In genomic region chr4:148112231-148112982, GRCh38 we compare ENCODE assay signal across 11 cellular contexts.
A peak's percentile ranks its signal among the peaks of the same experiment; 100 is the strongest.
DNase-seq lines count a peak whose midpoint lies in the region; ATAC-seq, FAIRE-seq and TF ChIP-seq lines count a peak whose summit lies in the region.
"Had no signal": no experiment of that assay in that cellular context is flagged by ENCODE, and none has a peak within 500 bp of the region (broad histone marks: within the 10 kb centered on the region; RNA-seq: fewer than 3 reads in every experiment).

No MANE protein-coding gene starts in this region.

- no peak overlapping the region for H3K4me2 ChIP-seq in DND-41 (ENCODE audit: insufficient read depth, low read length)

- no peaks in the 10 kb centered on the region for H4K20me1 ChIP-seq in DND-41 (ENCODE audit: insufficient read depth, low read length)

- CTCF ChIA-PET in naive thymus-derived CD4-positive, alpha-beta T cell (lab: Charles Lee), result no interaction called here

- ATAC-seq in DND-41 (ENCODE audit: insufficient read depth, low read depth) (0 out of 3 replicates have a peak, but pooled peaks have one; percentile 44), sciatic nerve (no peak)
- no peak for ATAC-seq in naive thymus-derived CD4-positive, alpha-beta T cell

- no peak for TF ChIP-seq CTCF in DND-41 (IDR thresholded peaks at IDR 0.05; ENCODE audit: borderline replicate concordance, extremely low read depth, low read length, poor library complexity, severe bottlenecking)

- H3K27me3 ChIP-seq in DND-41 (ENCODE audit: insufficient read depth, low read length, poor library complexity), result no peaks in the 10 kb centered on the region
- no peaks in the 10 kb centered on the region for H3K27me3 ChIP-seq in naive thymus-derived CD4-positive, alpha-beta T cell (ENCODE audit: control insufficient read depth in 2 of 2, insufficient read depth in 2 of 2, low read length in 2 of 2)
- H3K27me3 ChIP-seq: suprapubic skin had no signal

- H3K4me3 Mint-ChIP-seq in naive thymus-derived CD4-positive, alpha-beta T cell, result peak overlapping the region in 5 of 10 donors; percentile 16 to 57 (median 36)

- H3K4me1 ChIP-seq in DND-41 (ENCODE audit: insufficient read depth, low read length), result no peaks in the 10 kb centered on the region
- H3K4me1 ChIP-seq in naive thymus-derived CD4-positive, alpha-beta T cell (ENCODE audit: control insufficient read depth in 2 of 2, insufficient read depth in 2 of 2, low read length in 2 of 2), result peaks cover 0 to 13% of the 10 kb centered on the region in 2 donors

- intact Hi-C loops in naive thymus-derived CD4-positive, alpha-beta T cell (cut with micrococcal nuclease), result loop anchor here in 1 of 2 donors (5.0 kb wide), 1 partner anchor 60 kb away; no protein-coding TSS in a partner anchor
- intact Hi-C loops in sciatic nerve (cut with DNase I), result no loop called here

- no peak for FAIRE-seq in GM19239 (lab: Jason Lieb, UNC)

- H3K4me3 ChIP-seq in DND-41 (ENCODE audit: low read depth in 1 of 2, low read length in 2 of 2), result no peak overlapping the region
- no peak overlapping the region for H3K4me3 ChIP-seq in naive thymus-derived CD4-positive, alpha-beta T cell (ENCODE audit: low read length)
- H3K4me3 ChIP-seq: suprapubic skin had no signal

- H3K27me3 Mint-ChIP-seq in naive thymus-derived CD4-positive, alpha-beta T cell, result no peaks in the 10 kb centered on the region

- H3K27ac Mint-ChIP-seq in naive thymus-derived CD4-positive, alpha-beta T cell, result peak overlapping the region in 6 of 9 donors; percentile 38 to 82 (median 65)

- peaks cover 4 to 57% (median 48%) of the 10 kb centered on the region in 7 donors for H3K4me1 Mint-ChIP-seq in naive thymus-derived CD4-positive, alpha-beta T cell

- H3K36me3 ChIP-seq in DND-41 (ENCODE audit: insufficient read depth, low read length), result no peaks in the 10 kb centered on the region
- H3K36me3 ChIP-seq in naive thymus-derived CD4-positive, alpha-beta T cell (ENCODE audit: control insufficient read depth in 2 of 3, insufficient read depth in 3 of 3, low read length in 3 of 3), result peaks cover 0 to 28% (median 0%) of the 10 kb centered on the region in 3 experiments

- no peak overlapping the region for H3K27ac ChIP-seq in DND-41 (ENCODE audit: low read length)
- no peak overlapping the region for H3K27ac ChIP-seq in naive thymus-derived CD4-positive, alpha-beta T cell (ENCODE audit: low read depth, low read length)
- H3K27ac ChIP-seq: suprapubic skin had no signal

- H3K9me3 Mint-ChIP-seq in naive thymus-derived CD4-positive, alpha-beta T cell, result peaks cover 0 to 5% (median 0%) of the 10 kb centered on the region in 11 donors

- POLR2A ChIA-PET in naive thymus-derived CD4-positive, alpha-beta T cell (lab: Charles Lee), result no interaction called here

- no peak for DNase-seq in DND-41
- DNase-seq in NCI-H2107 treated with DMSO at 0.1 percent for 48 hours (lab: John Stamatoyannopoulos, UW; ENCODE audit: unreplicated experiment), result peak; percentile 71
- peak; percentile 42 for DNase-seq in dermis blood vessel endothelial cell
- peak in 2 of 9 donors; percentile 8 to 13 for DNase-seq in naive thymus-derived CD4-positive, alpha-beta T cell
- no peak for DNase-seq in NCI-H2227 treated with DMSO at 0.1 percent for 48 hours (lab: John Stamatoyannopoulos, UW)
- DNase-seq in GM19239 (ENCODE audit: insufficient read length, low spot score), result no peak
- no peak for DNase-seq in NCI-H524 (lab: John Stamatoyannopoulos, UW)
- DNase-seq in sciatic nerve (ENCODE audit: low spot score), result no peak
- DNase-seq: NCI-H2081 treated with DMSO at 0.1 percent for 48 hours; stimulated activated CD4-positive, alpha-beta T cell treated with anti-CD3 and anti-CD28 coated beads, Interleukin-4, amount 100 ng/mL, for 1 hour had no signal

- peaks cover 0 to 72% (median 50%) of the 10 kb centered on the region in 5 donors for H3K36me3 Mint-ChIP-seq in naive thymus-derived CD4-positive, alpha-beta T cell

- no peak overlapping the region for H2AFZ ChIP-seq in DND-41 (ENCODE audit: low read depth, low read length)

- no peaks in the 10 kb centered on the region for H3K9me3 ChIP-seq in DND-41 (ENCODE audit: insufficient read depth, low read length, severe bottlenecking)
- no peaks in the 10 kb centered on the region for H3K9me3 ChIP-seq in naive thymus-derived CD4-positive, alpha-beta T cell (ENCODE audit: control insufficient read depth in 2 of 3, low read length in 3 of 3)
- H3K9me3 ChIP-seq: suprapubic skin had no signal

- no peaks in the 10 kb centered on the region for H3K79me2 ChIP-seq in DND-41 (ENCODE audit: insufficient read depth, low read length)

- no peak overlapping the region for H3K9ac ChIP-seq in DND-41 (ENCODE audit: low read depth, low read length)

Comparison
In these comparisons a context has a peak if more than half of its experiments do, and no peak if none do; other contexts are left out.
1. DNase-seq: peak in NCI-H2107 treated with DMSO at 0.1 percent for 48 hours (single experiment) and dermis blood vessel endothelial cell (single experiment); none in DND-41 (single experiment), NCI-H2227 treated with DMSO at 0.1 percent for 48 hours (single experiment), GM19239 (single experiment), NCI-H524 (0 of 2) and sciatic nerve (single experiment).